In the genomic region with DNA sequence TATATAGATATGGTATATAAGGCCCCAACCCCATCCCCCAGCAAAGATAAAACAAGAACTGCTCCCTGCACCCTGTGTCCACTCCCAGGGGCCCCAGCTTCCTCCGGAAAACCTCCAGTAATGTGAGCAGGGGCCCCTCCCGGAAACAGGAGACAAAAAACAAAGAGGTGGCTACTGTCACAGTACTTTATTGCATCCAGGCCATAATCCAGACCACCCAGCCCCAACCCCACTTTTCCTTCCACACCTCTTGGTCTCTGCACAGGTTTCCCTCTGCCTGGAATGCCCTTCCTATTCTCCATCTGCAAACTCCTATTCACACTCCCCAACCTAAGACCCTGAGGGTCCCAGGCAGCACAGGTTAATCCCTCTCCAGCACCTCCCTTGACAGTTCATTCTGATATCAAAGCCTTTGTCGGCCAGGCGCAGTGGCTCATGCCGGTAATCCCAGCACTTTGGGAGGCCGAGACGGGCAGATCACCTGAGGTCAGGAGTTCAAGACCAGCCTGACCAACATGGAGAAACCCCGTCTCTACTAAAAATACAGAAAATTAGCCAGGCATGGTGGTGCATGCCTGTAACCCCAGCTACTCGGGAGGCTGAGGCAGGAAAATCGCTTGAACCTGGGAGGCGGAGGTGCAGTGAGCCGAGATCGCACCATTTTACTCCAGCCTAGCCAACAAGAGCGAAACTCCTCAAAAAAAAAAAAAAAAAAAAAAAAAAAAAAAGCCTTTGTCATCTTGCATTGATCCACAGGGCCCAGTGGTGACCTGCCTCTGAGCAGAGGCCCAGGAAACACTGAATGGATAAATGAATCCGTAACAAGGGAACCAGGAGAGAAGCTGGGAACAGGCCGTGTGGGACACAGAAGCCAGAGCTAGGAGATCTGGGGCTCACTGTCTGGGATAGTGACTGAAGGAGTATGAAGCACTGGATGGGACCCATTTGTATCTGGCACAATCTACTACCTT, we compare ENCODE assay signal across 12 cellular contexts. TPM values are rescaled to one million over a fixed set of nuclear protein-coding genes. Genes with fewer than 3 reads are reported as not detected.
DNase-seq lines count a peak whose midpoint lies in the region; ATAC-seq and TF ChIP-seq lines count a peak whose summit lies in the region.
"Had no signal": no experiment of that assay in that cellular context is flagged by ENCODE, and none has a peak within 500 bp of the region (broad histone marks: within the 10 kb centered on the region; RNA-seq: fewer than 3 reads in every experiment).

No MANE protein-coding gene starts in this region.

- TF ChIP-seq CTCF in HCT116 (IDR thresholded peaks at IDR 0.05 in 2 of 3, conservative IDR thresholded peaks at IDR 0.05 in 1 of 3; ENCODE audit: borderline replicate concordance in 1 of 3, insufficient read depth in 1 of 3, low read depth in 2 of 3, low read length in 2 of 3) = no peak

- POLR2A ChIA-PET in HCT116 (lab: Charles Lee) = interaction anchor here (0.7 to 1.2 kb wide), 2 partner anchors 14 to 997 kb away, joined by 5 to 8 read pairs; partner anchors contain the start of gene PAQR7

- H3K4me1 Mint-ChIP-seq in memory B cell = peaks cover 13% of the 10 kb centered on the region

- H4K20me1 ChIP-seq in BLaER1 = no peaks in the 10 kb centered on the region
- H4K20me1 ChIP-seq in HCT116 (ENCODE audit: insufficient read depth) = 0 out of 2 replicates have a peak, but pooled peaks cover 3% of the 10 kb centered on the region

- no peak for TF ChIP-seq RAD21 in HCT116 (IDR thresholded peaks at IDR 0.05; ENCODE audit: low read depth)

- peak overlapping the region; percentile 25 for H3K27ac Mint-ChIP-seq in memory B cell
- H3K27ac Mint-ChIP-seq: CD8-positive, alpha-beta T cell had no signal

- H3K9me3 ChIP-seq in BLaER1 = no peaks in the 10 kb centered on the region
- no peaks in the 10 kb centered on the region for H3K9me3 ChIP-seq in HCT116 (ENCODE audit: control insufficient read depth in 1 of 2, insufficient read depth in 1 of 2, low read depth in 1 of 2, low read length in 2 of 2)
- H3K9me3 ChIP-seq: ascending aorta had no signal

- H3K27me3 ChIP-seq in BLaER1 (no peaks in the 10 kb centered on the region), HCT116 (ENCODE audit: insufficient read depth, low read length) (no peaks in the 10 kb centered on the region)
- H3K27me3 ChIP-seq: ascending aorta had no signal

- H2AFZ ChIP-seq in HCT116 (ENCODE audit: low read depth, low read length, poor library complexity, severe bottlenecking) = no peak overlapping the region

- TF ChIP-seq POLR2A in HCT116 (IDR thresholded peaks at IDR 0.05; ENCODE audit: borderline replicate concordance, extremely low read depth, insufficient read depth, insufficient read length) = no peak

- peaks cover 1% of the 10 kb centered on the region for H3K27me3 Mint-ChIP-seq in memory B cell

- BruUV-seq in HCT116 (replicated peaks; lab: Mats Ljungman, UMichigan) = no TSS peak

- RAD21 ChIA-PET in HCT116 (lab: Charles Lee; ENCODE audit: low non-redundant PET in 1 of 2, low total read pairs in 2 of 2, uncharacterized antibody in 2 of 2, unreplicated experiment in 2 of 2) = no interaction called here

- peaks cover 7% of the 10 kb centered on the region for H3K36me3 Mint-ChIP-seq in memory B cell

- H3K4me1 ChIP-seq in BLaER1 = peaks cover 48% of the 10 kb centered on the region
- peaks cover 30 to 43% of the 10 kb centered on the region in 2 experiments for H3K4me1 ChIP-seq in HCT116 (ENCODE audit: control insufficient read depth in 1 of 2, insufficient read depth in 2 of 2, low read length in 2 of 2)

- no peaks in the 10 kb centered on the region for H3K9me3 Mint-ChIP-seq in memory B cell
- H3K9me3 Mint-ChIP-seq: CD8-positive, alpha-beta T cell had no signal

- ATAC-seq in HCT116 (peak; percentile 47), memory B cell (ENCODE audit: low read depth) (no peak), HG03342 (IDR thresholded peaks at IDR 0.05; ENCODE audit: unreplicated experiment) (no peak), sciatic nerve (no peak), HG03460 (IDR thresholded peaks at IDR 0.05; ENCODE audit: unreplicated experiment) (no peak)
- ATAC-seq: CD8-positive, alpha-beta T cell had no signal

- H3K4me2 ChIP-seq in BLaER1 (peak overlapping the region; percentile 91), HCT116 (ENCODE audit: low read length) (peak overlapping the region; percentile 98)

- peak; percentile 48 for DNase-seq in HCT116 (ENCODE audit: low read depth, low spot score)
- DNase-seq in UCSD-AML1 (lab: John Stamatoyannopoulos, UW; ENCODE audit: unreplicated experiment) = peak; percentile 83
- no peak for DNase-seq in memory B cell (ENCODE audit: low spot score in 2 of 2)
- DNase-seq in NCI-H1436 treated with DMSO at 0.1 percent for 48 hours (lab: John Stamatoyannopoulos, UW) = no peak
- no peak for DNase-seq in sciatic nerve (ENCODE audit: low spot score)
- DNase-seq: activated CD4-positive, alpha-beta T cell treated with anti-CD3 and anti-CD28 coated beads for 48 hours; CD8-positive, alpha-beta T cell; stimulated activated CD4-positive, alpha-beta T cell treated with anti-CD3 and anti-CD28 coated beads, Interleukin-2, amount 100 ng/mL, for 24 hours had no signal

- H3K4me3 Mint-ChIP-seq in memory B cell = peak overlapping the region; percentile 2
- H3K4me3 Mint-ChIP-seq: CD8-positive, alpha-beta T cell had no signal

- intact Hi-C loops in HCT116 (cut with micrococcal nuclease) = no loop called here
- intact Hi-C loops in sciatic nerve (cut with DNase I) = no loop called here

- CTCF ChIA-PET in HCT116 (lab: Charles Lee) = interaction anchor here (1.4 kb wide), 1 partner anchor 34 kb away, joined by 4 read pairs; no protein-coding TSS in a partner anchor

- H3K27ac ChIP-seq in BLaER1 (peak overlapping the region; percentile 81), HCT116 (ENCODE audit: low read depth, low read length) (peak overlapping the region; percentile 81)
- H3K27ac ChIP-seq: ascending aorta had no signal

- H3K4me3 ChIP-seq in BLaER1 (peak overlapping the region; percentile 76), HCT116 (replicated peaks in 1 of 2; ENCODE audit: low read depth in 1 of 2, low read length in 2 of 2) (peak overlapping the region; percentile 7 to 34)

- H3K36me3 ChIP-seq in BLaER1 = peaks cover 14% of the 10 kb centered on the region
- 0 out of 4 replicates have a peak, but pooled peaks cover 0 to 6% of the 10 kb centered on the region in 2 experiments for H3K36me3 ChIP-seq in HCT116 (ENCODE audit: control insufficient read depth in 1 of 2, insufficient read depth in 2 of 2, low read length in 2 of 2)

- H3K9me2 ChIP-seq in HCT116 (ENCODE audit: insufficient read depth) = no peaks in the 10 kb centered on the region

- peak overlapping the region; percentile 59 for H3K9ac ChIP-seq in BLaER1
- H3K9ac ChIP-seq in HCT116 (ENCODE audit: low read length) = peak overlapping the region; percentile 49

- peaks cover 26% of the 10 kb centered on the region for H3K79me2 ChIP-seq in HCT116 (ENCODE audit: insufficient read depth, low read length)

TF ChIP-seq in HCT116, 20 proteins besides CTCF, POLR2A, EP300 and RAD21:
- TF ChIP-seq ELF1 (IDR thresholded peaks at IDR 0.05; ENCODE audit: borderline replicate concordance, low read depth) (no peak), JUND (IDR thresholded peaks at IDR 0.05) (peak; percentile 64), CEBPB (IDR thresholded peaks at IDR 0.05; ENCODE audit: low read depth) (no peak), TCF7L2 (IDR thresholded peaks at IDR 0.05; ENCODE audit: borderline replicate concordance, extremely low read depth, insufficient read depth, insufficient read length) (peak; percentile 83), MAX (IDR thresholded peaks at IDR 0.05) (peak; percentile 15; the same call in 1 of the 2 replicates), SIN3A (IDR thresholded peaks at IDR 0.05; ENCODE audit: low read depth) (0 out of 2 replicates have a peak, but pooled peaks have one; percentile 27), ZFX (IDR thresholded peaks at IDR 0.05) (0 out of 2 replicates have a peak, but pooled peaks have one; percentile 8), POLR2AphosphoS5 (IDR thresholded peaks at IDR 0.05; ENCODE audit: low read depth, low read length) (no peak), SP1 (IDR thresholded peaks at IDR 0.05; ENCODE audit: low read depth) (peak; percentile 47)

RNA-seq across cellular contexts. Expression of gene AUNIP, which starts 2.3 kb away (rescaled TPM):
- total RNA-seq in HCT116 (2021; ENCODE audit: unreplicated experiment) = 12.1 TPM
- polyA plus RNA-seq in HCT116 (2012) = 4.2 and 6.1 TPM in 2 replicates
- not detected for total RNA-seq in sciatic nerve
- total RNA-seq: ascending aorta had no signal

RNA-seq across cellular contexts. Expression of gene PAQR7, which starts 13.9 kb away (rescaled TPM):
- 13.1 TPM for total RNA-seq in HCT116 (2021; ENCODE audit: unreplicated experiment)
- 12.6 and 14.9 TPM in 2 replicates for polyA plus RNA-seq in HCT116 (2012)
- 12.3 TPM for total RNA-seq in sciatic nerve

RNA-seq across cellular contexts. Expression of gene MTFR1L, which starts 41.8 kb away (rescaled TPM):
- total RNA-seq in HCT116 (2021; ENCODE audit: unreplicated experiment) (35.8 TPM), sciatic nerve (65.4 TPM)
- 31.3 and 38.4 TPM in 2 replicates for polyA plus RNA-seq in HCT116 (2012)

RNA-seq across cellular contexts. Expression of gene STMN1, which starts 44.6 kb away (rescaled TPM):
- total RNA-seq in HCT116 (2021; ENCODE audit: unreplicated experiment) = 368 TPM
- 101 and 192 TPM in 2 replicates for polyA plus RNA-seq in HCT116 (2012)
- total RNA-seq in sciatic nerve = 186 TPM

Comparison
In these comparisons a context has a peak if more than half of its experiments do, and no peak if none do; other contexts are left out.
1. DNase-seq: peak in HCT116 (single experiment) and UCSD-AML1 (single experiment); none in memory B cell (0 of 2), NCI-H1436 treated with DMSO at 0.1 percent for 48 hours (single experiment) and sciatic nerve (single experiment).
2. RNA of gene AUNIP, which starts 2.3 kb away (total RNA-seq): 12.1 TPM in HCT116 (single experiment); not detected in sciatic nerve (single experiment); every median in the first group is over 10 times any median in the second.